Comparison of ENCODE assay signal across 32 cellular contexts in genomic region chr15:98035577-98036010, GRCh38.
DNase-seq lines count a peak whose midpoint lies in the region; ATAC-seq and TF ChIP-seq lines count a peak whose summit lies in the region.
"Had no signal": no experiment of that assay in that cellular context is flagged by ENCODE, and none has a peak within 500 bp of the region (broad histone marks: within the 10 kb centered on the region; RNA-seq: fewer than 3 reads in every experiment).

No MANE protein-coding gene starts in this region.

- H2BK5ac ChIP-seq in trophoblast cell (ENCODE audit: low read depth, low read length, poor library complexity): no peak overlapping the region

- H3K4me3 ChIP-seq in RWPE2 (ENCODE audit: severe bottlenecking) (no peak overlapping the region), trophoblast cell (ENCODE audit: low read depth, low read length) (no peak overlapping the region)
- H3K4me3 ChIP-seq: A549, adrenal gland, body of pancreas, gastrocnemius medialis, left ventricle myocardium inferior, psoas muscle, thoracic aorta, vagina had no signal

- H4K12ac ChIP-seq in trophoblast cell (ENCODE audit: low read depth, low read length): no peak overlapping the region

- H3K9ac ChIP-seq in trophoblast cell (ENCODE audit: low read length): no peak overlapping the region

- TF ChIP-seq CTCF in RWPE2 (IDR thresholded peaks at IDR 0.05; ENCODE audit: poor library complexity, severe bottlenecking) (no peak), foreskin keratinocyte (conservative IDR thresholded peaks at IDR 0.05) (no peak)

- H3K79me2 ChIP-seq in trophoblast cell (ENCODE audit: control insufficient read depth, insufficient read depth, low read length, poor library complexity): no peaks in the 10 kb centered on the region

- peak overlapping the region; percentile 90 for H3K27ac ChIP-seq in RWPE2 (ENCODE audit: poor library complexity, severe bottlenecking)
- peak overlapping the region; percentile 66 for H3K27ac ChIP-seq in foreskin keratinocyte
- peak overlapping the region; percentile 36 for H3K27ac ChIP-seq in trophoblast cell (ENCODE audit: low read depth, low read length)
- H3K27ac ChIP-seq: A549, adrenal gland, body of pancreas, gastrocnemius medialis, left ventricle myocardium inferior, psoas muscle, thoracic aorta, vagina had no signal

- H2BK120ac ChIP-seq in trophoblast cell (ENCODE audit: insufficient read depth, low read length, poor library complexity): no peak overlapping the region

- H3K18ac ChIP-seq in trophoblast cell (ENCODE audit: low read length): no peak overlapping the region

- DNase-seq in ELF-1 (ENCODE audit: low read depth, low spot score) (peak; percentile 4), RWPE2 (ENCODE audit: low spot score) (no peak), foreskin keratinocyte (peak; percentile 86 to 94), trophoblast cell (peak in 1 of 2 donors; percentile 49)
- no peak for DNase-seq in activated naive CD4-positive, alpha-beta T cell (lab: John Stamatoyannopoulos, UW)
- DNase-seq in activated T-cell treated with anti-CD3 and anti-CD28 coated beads, Interleukin-2, amount 50 U/mL, for 1 hour: no peak
- DNase-seq: activated B cell treated with CpG ODN at 0.5 μM for 24 hours; activated CD4-positive, alpha-beta T cell treated with anti-CD3 and anti-CD28 coated beads, Interleukin-2, amount 50 U/mL, for 1 hour; activated naive CD4-positive, alpha-beta T cell treated with anti-CD3 and anti-CD28 coated beads for 36 hours; activated T-cell treated with anti-CD3 and anti-CD28 coated beads, Interleukin-2, amount 50 U/mL, for 48 hours; adrenal gland; body of pancreas; DMS53; erythroblast; gastrocnemius medialis; GF-D8; hippocampal formation; left ventricle myocardium inferior; naive thymus-derived CD4-positive, alpha-beta T cell; NCI-H1092 treated with DMSO at 0.1 percent for 48 hours; NCI-H1930; NCI-H526; occipital lobe; psoas muscle; stimulated activated naive CD4-positive, alpha-beta T cell treated with Interleukin-2 at 50 U/mL for 16 hours; T-helper 1 cell had no signal

- ATAC-seq in RWPE2 (ENCODE audit: low read depth) (peak; percentile 99), foreskin keratinocyte (peak; percentile 94), GM18870 (IDR thresholded peaks at IDR 0.05; ENCODE audit: unreplicated experiment) (no peak), GM21381 (IDR thresholded peaks at IDR 0.05; ENCODE audit: unreplicated experiment) (no peak)
- ATAC-seq: A549; body of pancreas; gastrocnemius medialis; HCT116; naive thymus-derived CD4-positive, alpha-beta T cell; psoas muscle had no signal

- H3K14ac ChIP-seq in trophoblast cell (ENCODE audit: low read length): no peak overlapping the region

- no peak overlapping the region for H3K4ac ChIP-seq in trophoblast cell (ENCODE audit: low read depth, low read length)

- no peaks in the 10 kb centered on the region for H3K36me3 ChIP-seq in RWPE2 (ENCODE audit: low read depth)
- H3K36me3 ChIP-seq in trophoblast cell (ENCODE audit: control insufficient read depth in 1 of 2, insufficient read depth in 2 of 2, low read length in 2 of 2): no peaks in the 10 kb centered on the region
- H3K36me3 ChIP-seq: adrenal gland, gastrocnemius medialis, left ventricle myocardium inferior, thoracic aorta, vagina had no signal

- H3K4me2 ChIP-seq in trophoblast cell (ENCODE audit: low read length): no peak overlapping the region
- H3K4me2 ChIP-seq: A549 had no signal

- H3K79me1 ChIP-seq in trophoblast cell (ENCODE audit: low read length): no peaks in the 10 kb centered on the region

- H4K8ac ChIP-seq in trophoblast cell (ENCODE audit: low read depth, low read length): no peak overlapping the region

- H2AFZ ChIP-seq in trophoblast cell (ENCODE audit: insufficient read depth, low read length, poor library complexity): no peak overlapping the region

- no peaks in the 10 kb centered on the region for H3K9me3 ChIP-seq in RWPE2 (ENCODE audit: severe bottlenecking)
- no peaks in the 10 kb centered on the region for H3K9me3 ChIP-seq in trophoblast cell (ENCODE audit: insufficient read depth, low read depth, low read length)
- H3K9me3 ChIP-seq: A549, adrenal gland, body of pancreas, gastrocnemius medialis, left ventricle myocardium inferior, psoas muscle, thoracic aorta, vagina had no signal

- peaks cover 20% of the 10 kb centered on the region for H3K4me1 ChIP-seq in RWPE2 (ENCODE audit: insufficient read depth, poor library complexity, severe bottlenecking)
- peaks cover 24% of the 10 kb centered on the region for H3K4me1 ChIP-seq in foreskin keratinocyte
- peaks cover 4 to 6% of the 10 kb centered on the region in 2 experiments for H3K4me1 ChIP-seq in trophoblast cell (ENCODE audit: control insufficient read depth in 1 of 2, insufficient read depth in 2 of 2, low read length in 2 of 2)
- H3K4me1 ChIP-seq: A549, adrenal gland, body of pancreas, gastrocnemius medialis, left ventricle myocardium inferior, psoas muscle, vagina had no signal

- H3K23ac ChIP-seq in trophoblast cell (ENCODE audit: low read length): no peak overlapping the region

- no peaks in the 10 kb centered on the region for H3K27me3 ChIP-seq in RWPE2 (ENCODE audit: insufficient read depth, poor library complexity, severe bottlenecking)
- no peaks in the 10 kb centered on the region for H3K27me3 ChIP-seq in foreskin keratinocyte
- H3K27me3 ChIP-seq in trophoblast cell (ENCODE audit: insufficient read depth, low read length): no peaks in the 10 kb centered on the region
- H3K27me3 ChIP-seq: adrenal gland, body of pancreas, gastrocnemius medialis, vagina had no signal

- H2BK12ac ChIP-seq in trophoblast cell (ENCODE audit: low read length): no peak overlapping the region

- H2AK5ac ChIP-seq in trophoblast cell (ENCODE audit: low read length): no peak overlapping the region

- no peak overlapping the region for H4K91ac ChIP-seq in trophoblast cell (ENCODE audit: low read depth, low read length)

- WGBS in trophoblast cell (ENCODE audit: extremely low coverage, insufficient coverage, insufficient read length): no CpG with 5 or more reads among the region's 2 CpGs

Comparison
In these comparisons a context has a peak if more than half of its experiments do, and no peak if none do; other contexts are left out.
1. DNase-seq: peak in ELF-1 (single experiment) and foreskin keratinocyte (2 of 2); none in RWPE2 (single experiment), activated naive CD4-positive, alpha-beta T cell (0 of 4) and activated T-cell treated with anti-CD3 and anti-CD28 coated beads, Interleukin-2, amount 50 U/mL, for 1 hour (single experiment).
2. ATAC-seq: peak in RWPE2 (single experiment) and foreskin keratinocyte (single experiment); none in GM18870 (single experiment) and GM21381 (single experiment).
3. H3K27ac ChIP-seq: peak in every context shown above with its lines; median percentile 90 in RWPE2; 66 in foreskin keratinocyte; 36 in trophoblast cell.